15 cellular contexts compared by ENCODE assay signal in genomic region chr10:115566867-115567266, GRCh38.
"Had no signal": no experiment of that assay in that cellular context is flagged by ENCODE, and none has a peak within 500 bp of the region (broad histone marks: within the 10 kb centered on the region; RNA-seq: fewer than 3 reads in every experiment).

No MANE protein-coding gene starts in this region.

- H3K27ac ChIP-seq: body of pancreas, coronary artery, heart left ventricle, left ventricle myocardium inferior, upper lobe of right lung had no signal

- H3K9me3 ChIP-seq: body of pancreas, heart left ventricle, left ventricle myocardium inferior, upper lobe of right lung had no signal

- H3K4me1 ChIP-seq: body of pancreas, heart left ventricle, left ventricle myocardium inferior, upper lobe of right lung had no signal

- H3K36me3 ChIP-seq: heart left ventricle, left ventricle myocardium inferior, upper lobe of right lung had no signal

- H3K4me3 ChIP-seq: body of pancreas, coronary artery, heart left ventricle, left ventricle myocardium inferior, upper lobe of right lung had no signal

- H3K27me3 ChIP-seq: body of pancreas, heart left ventricle, upper lobe of right lung had no signal

- DNase-seq: activated CD4-positive, alpha-beta T cell treated with anti-CD3 and anti-CD28 coated beads, Interleukin-2, amount 10 ng/mL, durations not matched to agents 7 days and 5 days; activated CD4-positive, CD25-positive, alpha-beta regulatory T cell; activated naive CD4-positive, alpha-beta T cell treated with anti-CD3 and anti-CD28 coated beads, Interleukin-2, amount 50 U/mL, for 16 hours; activated T-cell treated with anti-CD3 and anti-CD28 coated beads for 4 hours; body of pancreas; central memory CD4-positive, alpha-beta T cell; effector CD4-positive, alpha-beta T cell; foreskin melanocyte; heart left ventricle; left ventricle myocardium inferior; mesendoderm; stimulated activated CD4-positive, alpha-beta T cell treated with anti-CD3 and anti-CD28 coated beads, Interleukin-2, amount 100 ng/mL, for 48 hours; stimulated activated naive CD8-positive, alpha-beta T cell treated with anti-CD3 and anti-CD28 coated beads, Interleukin-15, Interleukin-2, amounts not matched to agents 100 U/mL and 50 U/mL, for 24 hours; upper lobe of right lung had no signal

- ATAC-seq: body of pancreas; heart left ventricle; stimulated activated naive CD8-positive, alpha-beta T cell treated with anti-CD3 and anti-CD28 coated beads, Interleukin-15, Interleukin-2, amounts not matched to agents 100 U/mL and 50 U/mL, for 24 hours; upper lobe of right lung had no signal
